Comparison of ENCODE assay signal across 28 cellular contexts in genomic region chr14:66758031-66758613, GRCh38.
DNase-seq lines count a peak whose midpoint lies in the region; ATAC-seq, FAIRE-seq and TF ChIP-seq lines count a peak whose summit lies in the region.
"Had no signal": no experiment of that assay in that cellular context is flagged by ENCODE, and none has a peak within 500 bp of the region (broad histone marks: within the 10 kb centered on the region; RNA-seq: fewer than 3 reads in every experiment).

No MANE protein-coding gene starts in this region.

- H3K4me3 Mint-ChIP-seq in effector memory CD8-positive, alpha-beta T cell: no peak overlapping the region
- H3K4me3 Mint-ChIP-seq: activated naive CD4-positive, alpha-beta T cell treated with anti-CD3 and anti-CD28 coated beads for 36 hours; CD14-positive monocyte; dendritic cell treated with granulocyte-macrophage colony-stimulating factor and Interleukin-4, amounts not matched to agents 40 ng/mL and 50 ng/mL, for 4 days; T-cell had no signal

- H3K79me2 ChIP-seq in GM12878 (ENCODE audit: control insufficient read depth, insufficient read depth, low read length): no peaks in the 10 kb centered on the region

- intact Hi-C loops in GM12878 (cut with micrococcal nuclease; ENCODE audit: unreplicated experiment) (no loop called here), left colon (cut with DNase I, micrococcal nuclease) (no loop called here)

- FAIRE-seq in GM12878 (lab: Jason Lieb, UNC): no peak
- FAIRE-seq: D721Med, TTC549 had no signal

- CTCF ChIA-PET in GM12878 (lab: Yijun Ruan, JAX): interaction anchor here (0.7 to 1.3 kb wide), 3 partner anchors 95 to 261 kb away, joined by 3 to 4 read pairs (median 3); no protein-coding TSS in a partner anchor

- in situ Hi-C loops in GM12878 (cut with MboI) (no loop called here), GM13977 (cut with MboI; ENCODE audit: low pct_unique_long_range_greater_than_20kb, low sequenced_read_pairs, unreplicated experiment) (no loop called here)

- no peak overlapping the region for H3K27ac Mint-ChIP-seq in effector memory CD8-positive, alpha-beta T cell
- H3K27ac Mint-ChIP-seq: activated naive CD4-positive, alpha-beta T cell treated with anti-CD3 and anti-CD28 coated beads for 36 hours; CD14-positive monocyte; dendritic cell treated with granulocyte-macrophage colony-stimulating factor and Interleukin-4, amounts not matched to agents 40 ng/mL and 50 ng/mL, for 4 days; T-cell had no signal

- no peak for TF ChIP-seq EP300 in GM12878 (IDR thresholded peaks at IDR 0.05; ENCODE audit: borderline replicate concordance in 1 of 2, control insufficient read depth in 1 of 2, low read depth in 2 of 2, low read length in 2 of 2)

- peaks cover 2% of the 10 kb centered on the region; the same call in 1 of the 3 replicates for H3K9me3 ChIP-seq in GM12878 (replicated peaks; ENCODE audit: control insufficient read depth, insufficient read depth, low read length)
- H3K9me3 ChIP-seq: heart right ventricle, lower lobe of right lung, testis, vagina had no signal

- no peaks in the 10 kb centered on the region for H3K4me1 Mint-ChIP-seq in effector memory CD8-positive, alpha-beta T cell (ENCODE audit: low read depth in 2 of 2)
- H3K4me1 Mint-ChIP-seq: CD14-positive monocyte, T-cell had no signal

- H3K36me3 ChIP-seq in GM12878 (ENCODE audit: control insufficient read depth in 2 of 2, insufficient read depth in 2 of 2, low read length in 1 of 2): no peaks in the 10 kb centered on the region
- H3K36me3 ChIP-seq: heart right ventricle, lower lobe of right lung, vagina had no signal

- H2AFZ ChIP-seq in GM12878 (ENCODE audit: control insufficient read depth, low read depth, low read length): no peak overlapping the region

- peak; percentile 1 to 19 for DNase-seq in Kasumi-1 (lab: John Stamatoyannopoulos, UW)
- no peak for DNase-seq in GM12878 (ENCODE audit: low read depth, low spot score)
- DNase-seq in left lobe of liver (ENCODE audit: low spot score): no peak
- DNase-seq in left colon: no peak
- DNase-seq in GM13977 (ENCODE audit: low spot score): no peak
- no peak for DNase-seq in effector memory CD8-positive, alpha-beta T cell
- DNase-seq in DMS53 (lab: John Stamatoyannopoulos, UW): no peak
- DNase-seq: activated CD4-positive, alpha-beta T cell treated with anti-CD3 and anti-CD28 coated beads for 4 hours; activated naive CD4-positive, alpha-beta T cell treated with anti-CD3 and anti-CD28 coated beads for 36 hours; activated T-cell treated with anti-CD3 and anti-CD28 coated beads, Interleukin-2, amount 50 U/mL, for 48 hours; amygdala; heart right ventricle; islet precursor cell; lower lobe of right lung; NCI-H1694 treated with DMSO at 0.1 percent for 48 hours; NCI-H226; NCI-H774; stimulated activated CD4-positive, alpha-beta T cell treated with anti-CD3 and anti-CD28 coated beads, Interleukin-2, amount 100 ng/mL, for 48 hours; stimulated activated naive CD4-positive, alpha-beta T cell; T-cell; testis had no signal

- H3K4me2 ChIP-seq in GM12878 (ENCODE audit: control insufficient read depth, insufficient read depth): no peak overlapping the region
- H3K4me2 ChIP-seq: smooth muscle cell had no signal

- no peak for TF ChIP-seq POLR2A in GM12878 (IDR thresholded peaks at IDR 0.05; ENCODE audit: low read depth, low read length)

- TF ChIP-seq RAD21 in GM12878 (IDR thresholded peaks at IDR 0.05; ENCODE audit: insufficient read depth, low read depth, low read length): no peak

- TF ChIP-seq CTCF in C4-2B (conservative IDR thresholded peaks at IDR 0.05) (peak; percentile 26), GM12878 (IDR thresholded peaks at IDR 0.05 in 2 of 3, conservative IDR thresholded peaks at IDR 0.05 in 1 of 3; ENCODE audit: control insufficient read depth in 2 of 3, extremely low read depth in 1 of 3, insufficient read depth in 1 of 3, low read depth in 3 of 3, low read length in 3 of 3) (no peak), GM13977 (IDR thresholded peaks at IDR 0.05; ENCODE audit: extremely low read depth, insufficient read depth, missing control alignments) (no peak)

- no peak overlapping the region for H3K4me3 ChIP-seq in GM12878
- H3K4me3 ChIP-seq: heart right ventricle, lower lobe of right lung, smooth muscle cell, testis, vagina had no signal

- no peaks in the 10 kb centered on the region for H3K27me3 ChIP-seq in GM12878 (replicated peaks in 1 of 2; ENCODE audit: control insufficient read depth in 2 of 2, insufficient read depth in 2 of 2, low read length in 1 of 2)
- H3K27me3 ChIP-seq: heart right ventricle, testis, vagina had no signal

- no peaks in the 10 kb centered on the region for H3K36me3 Mint-ChIP-seq in effector memory CD8-positive, alpha-beta T cell (ENCODE audit: insufficient read depth)
- H3K36me3 Mint-ChIP-seq: CD14-positive monocyte had no signal

- H3K27ac ChIP-seq in C4-2B (no peak overlapping the region), GM12878 (ENCODE audit: control insufficient read depth, insufficient read depth) (no peak overlapping the region)
- H3K27ac ChIP-seq: heart right ventricle, lower lobe of right lung, testis, vagina had no signal

- H3K4me1 ChIP-seq in GM12878 (ENCODE audit: control insufficient read depth, insufficient read depth, low read length): no peaks in the 10 kb centered on the region
- H3K4me1 ChIP-seq: heart right ventricle, lower lobe of right lung, testis, vagina had no signal

- no peaks in the 10 kb centered on the region for H3K27me3 Mint-ChIP-seq in effector memory CD8-positive, alpha-beta T cell
- H3K27me3 Mint-ChIP-seq: dendritic cell treated with granulocyte-macrophage colony-stimulating factor and Interleukin-4, amounts not matched to agents 40 ng/mL and 50 ng/mL, for 4 days; T-cell had no signal

- 91% methylated on average over 6 of the region's 6 CpGs for WGBS in GM12878 (ENCODE audit: insufficient coverage, insufficient replicate concordance, low lambda C conversion rate, missing lambda C conversion rate)

- POLR2A ChIA-PET in GM12878 (lab: Charles Lee): no interaction called here

- SMC1A ChIA-PET in GM12878 (lab: Charles Lee; ENCODE audit: uncharacterized antibody, unreplicated experiment): interaction anchor here (0.6 to 1.1 kb wide), 3 partner anchors 18 to 77 kb away, joined by 3 to 4 read pairs (median 3); no protein-coding TSS in a partner anchor

- no peak overlapping the region for H3K9ac ChIP-seq in GM12878 (ENCODE audit: control insufficient read depth, insufficient read depth, low read length)

- H3K9me3 Mint-ChIP-seq in effector memory CD8-positive, alpha-beta T cell: no peaks in the 10 kb centered on the region
- H3K9me3 Mint-ChIP-seq: activated naive CD4-positive, alpha-beta T cell treated with anti-CD3 and anti-CD28 coated beads for 36 hours; dendritic cell treated with granulocyte-macrophage colony-stimulating factor and Interleukin-4, amounts not matched to agents 40 ng/mL and 50 ng/mL, for 4 days had no signal

- TSS peak; percentile 25 for BruUV-seq in GM12878 (replicated peaks; lab: Mats Ljungman, UMichigan)

- RAD21 ChIA-PET in GM12878 (lab: Charles Lee; ENCODE audit: unreplicated experiment): no interaction called here

- H4K20me1 ChIP-seq in GM12878 (ENCODE audit: control insufficient read depth, insufficient read depth): no peaks in the 10 kb centered on the region

- ATAC-seq in GM12878: no peak; the same call in 2 of the 3 replicates
- ATAC-seq in left lobe of liver: peak; percentile 83
- no peak for ATAC-seq in left colon
- no peak for ATAC-seq in effector memory CD8-positive, alpha-beta T cell (replicated peaks)
- ATAC-seq: heart right ventricle, lower lobe of right lung, T-cell had no signal

TF ChIP-seq in GM12878, 131 proteins besides CTCF, POLR2A, EP300 and RAD21:
- TF ChIP-seq STAT1 (conservative IDR thresholded peaks at IDR 0.05): no peak
TF ChIP-seq in GM12878: peak in this region for 0.

Comparison
In these comparisons a context has a peak if more than half of its experiments do, and no peak if none do; other contexts are left out.
1. DNase-seq: peak in Kasumi-1 (2 of 2); none in GM12878 (single experiment), left lobe of liver (single experiment), left colon (0 of 2), GM13977 (single experiment), effector memory CD8-positive, alpha-beta T cell (0 of 3) and DMS53 (single experiment).